Comparison of ENCODE assay signal across 12 cellular contexts in the genomic region with DNA sequence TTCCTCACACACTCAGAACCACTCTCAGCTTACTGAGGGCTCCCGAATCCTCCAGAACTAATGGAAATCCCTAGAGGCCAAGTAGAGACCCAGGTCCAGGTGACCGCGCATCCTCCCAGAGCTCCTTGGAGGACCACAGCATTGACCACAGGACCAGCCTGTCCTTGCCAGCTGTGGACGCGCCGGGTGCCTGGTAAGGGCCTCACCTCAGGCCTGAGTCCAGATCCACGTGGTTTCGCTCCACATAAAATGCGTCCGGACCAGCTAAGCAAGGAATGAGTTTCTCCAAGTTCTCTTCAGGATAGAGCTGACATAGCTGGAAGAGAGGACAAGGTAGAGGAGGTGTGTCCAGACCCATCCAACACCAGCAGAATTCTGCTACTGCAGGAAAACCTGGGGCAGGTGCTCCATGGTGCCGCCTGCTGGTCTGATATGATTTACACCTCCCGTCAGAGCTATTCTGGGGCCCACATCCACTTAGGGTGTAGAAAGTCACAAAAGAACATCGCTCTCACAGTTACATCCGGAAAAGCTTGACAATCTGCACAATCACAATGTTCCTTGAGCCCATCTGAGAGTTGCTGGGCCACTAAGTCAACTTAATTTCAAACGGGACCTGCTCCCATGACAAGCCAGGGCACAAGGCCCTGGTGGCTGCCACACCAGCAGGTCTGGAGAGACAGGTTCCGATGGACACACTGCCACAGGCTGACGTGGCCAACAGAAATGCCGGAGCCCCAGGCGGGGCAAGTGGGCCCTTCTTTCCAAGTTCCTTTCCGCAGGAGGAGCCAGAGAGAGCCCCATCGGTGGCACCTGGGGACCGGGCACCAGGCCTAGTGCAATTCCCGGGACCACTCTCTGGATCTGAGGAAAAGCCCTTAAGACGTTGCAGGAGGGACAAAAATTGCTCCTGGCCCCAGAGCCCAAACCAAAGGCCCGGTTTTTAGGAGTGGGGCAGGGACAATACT. TPM values are rescaled to one million over a fixed set of nuclear protein-coding genes. Genes with fewer than 3 reads are reported as not detected.
DNase-seq lines count a peak whose midpoint lies in the region; ATAC-seq, FAIRE-seq and TF ChIP-seq lines count a peak whose summit lies in the region.
"Had no signal": no experiment of that assay in that cellular context is flagged by ENCODE, and none has a peak within 500 bp of the region (broad histone marks: within the 10 kb centered on the region; RNA-seq: fewer than 3 reads in every experiment).

No MANE protein-coding gene starts in this region.

- in situ Hi-C loops in HepG2 (cut with HindIII; ENCODE audit: extremely low pct_ligation_motif_present, low pct_unique_long_range_greater_than_20kb) = no loop called here

- H3K56ac ChIP-seq in mesendoderm (ENCODE audit: low read length) = no peak overlapping the region

- CTCF ChIA-PET in Calu3 (lab: Charles Lee) = interaction anchor here (0.6 to 1.1 kb wide), 5 partner anchors 8 to 216 kb away, joined by 3 to 4 read pairs (median 3); no protein-coding TSS in a partner anchor
- CTCF ChIA-PET in HepG2 (lab: Yijun Ruan, JAX; ENCODE audit: low intra/inter-chr PET ratio, low total read pairs) = no interaction called here

- TF ChIP-seq CTCF in Calu3 (IDR thresholded peaks at IDR 0.05; ENCODE audit: unreplicated experiment) (peak; percentile 57), HFF-Myc (IDR thresholded peaks at IDR 0.05; ENCODE audit: low read depth, low read length, missing control alignments) (peak; percentile 21), HepG2 (CRISPR knock-in tag; IDR thresholded peaks at IDR 0.05) (peak; percentile 50)

- POLR2A ChIA-PET in HepG2 (lab: Yijun Ruan, JAX) = interaction anchor here (1.1 kb wide), 1 partner anchor 104 kb away, joined by 3 read pairs; the partner anchor contains the start of gene C16orf95

- FAIRE-seq in HepG2 (lab: Jason Lieb, UNC) = no peak

- no peaks in the 10 kb centered on the region for H3K27me3 Mint-ChIP-seq in Calu3 (ENCODE audit: unreplicated experiment)
- H3K27me3 Mint-ChIP-seq: stimulated activated naive CD8-positive, alpha-beta T cell treated with anti-CD3 and anti-CD28 coated beads, Interleukin-15, Interleukin-2, amounts not matched to agents 100 ng/mL and 50 ng/mL, for 24 hours had no signal

- no peak overlapping the region for H2AFZ ChIP-seq in HepG2 (ENCODE audit: low read length)

- H3K27ac Mint-ChIP-seq in Calu3 (ENCODE audit: unreplicated experiment) = no peak overlapping the region
- H3K27ac Mint-ChIP-seq: stimulated activated naive CD8-positive, alpha-beta T cell treated with anti-CD3 and anti-CD28 coated beads, Interleukin-15, Interleukin-2, amounts not matched to agents 100 ng/mL and 50 ng/mL, for 24 hours had no signal

- no peak overlapping the region for H2BK120ac ChIP-seq in mesendoderm (ENCODE audit: low read depth, low read length)

- no peak overlapping the region for H3K4me2 ChIP-seq in HepG2 (ENCODE audit: low read depth, low read length)
- H3K4me2 ChIP-seq in mesendoderm (ENCODE audit: low read length) = no peak overlapping the region

- H3K4ac ChIP-seq in mesendoderm (ENCODE audit: low read depth, low read length) = no peak overlapping the region

- H3K9me3 ChIP-seq in HepG2 (ENCODE audit: low read length) = no peaks in the 10 kb centered on the region

- no peak overlapping the region for H2BK15ac ChIP-seq in mesendoderm (replicated peaks; ENCODE audit: low read depth)

- peaks cover 50% of the 10 kb centered on the region for H3K36me3 Mint-ChIP-seq in Calu3 (ENCODE audit: insufficient read depth, unreplicated experiment)

- H3K23ac ChIP-seq in mesendoderm (ENCODE audit: low read length) = no peak overlapping the region

- H4K5ac ChIP-seq in mesendoderm (ENCODE audit: low read length) = no peak overlapping the region

- H3K9me3 Mint-ChIP-seq in Calu3 (ENCODE audit: low read depth, unreplicated experiment) = no peaks in the 10 kb centered on the region
- H3K9me3 Mint-ChIP-seq: stimulated activated naive CD8-positive, alpha-beta T cell treated with anti-CD3 and anti-CD28 coated beads, Interleukin-15, Interleukin-2, amounts not matched to agents 100 ng/mL and 50 ng/mL, for 24 hours had no signal

- no peak overlapping the region for H2BK5ac ChIP-seq in mesendoderm (ENCODE audit: low read length)

- no peaks in the 10 kb centered on the region for H3K79me1 ChIP-seq in mesendoderm (ENCODE audit: low read length)

- H3K36me3 ChIP-seq in HepG2 (replicated peaks in 1 of 2; ENCODE audit: control insufficient read depth in 1 of 2, insufficient read depth in 2 of 2, low read length in 2 of 2) (peaks cover 46 to 82% of the 10 kb centered on the region in 2 experiments), mesendoderm (ENCODE audit: control insufficient read depth, insufficient read depth, low read length) (peaks cover 1% of the 10 kb centered on the region)

- TF ChIP-seq POLR2A in HepG2 (IDR thresholded peaks at IDR 0.05; ENCODE audit: insufficient read depth in 1 of 2, low read depth in 2 of 2, low read length in 2 of 2) = no peak

- no peaks in the 10 kb centered on the region for H3K79me2 ChIP-seq in HepG2 (ENCODE audit: insufficient read depth, low read length)
- H3K79me2 ChIP-seq in mesendoderm (ENCODE audit: control insufficient read depth, insufficient read depth, low read length) = no peaks in the 10 kb centered on the region

- H4K20me1 ChIP-seq in HepG2 (ENCODE audit: insufficient read depth, low read length) = no peaks in the 10 kb centered on the region; the same call in none of the 2 replicates

- intact Hi-C loops in Calu3 (cut with micrococcal nuclease; ENCODE audit: unreplicated experiment) = no loop called here
- intact Hi-C loops in HepG2 (cut with micrococcal nuclease; ENCODE audit: unreplicated experiment) = no loop called here

- TF ChIP-seq EP300 in HepG2 (IDR thresholded peaks at IDR 0.05; ENCODE audit: low read depth in 2 of 2, low read length in 2 of 2) = no peak
- TF ChIP-seq EP300 in HepG2 (CRISPR knock-in tag; IDR thresholded peaks at IDR 0.05; ENCODE audit: borderline replicate concordance) = no peak

- peak; percentile 41 for DNase-seq in Calu3
- DNase-seq in HFF-Myc (ENCODE audit: extremely low read depth, low read depth) = no peak
- DNase-seq in UCSD-AML1 (lab: John Stamatoyannopoulos, UW; ENCODE audit: unreplicated experiment) = peak; percentile 23
- no peak for DNase-seq in HepG2 (ENCODE audit: low spot score)
- DNase-seq in mesendoderm = no peak
- DNase-seq in activated CD4-positive, alpha-beta T cell treated with anti-CD3 and anti-CD28 coated beads for 4 hours = no peak
- DNase-seq: C1 segment of cervical spinal cord, cortex of kidney had no signal

- no peak overlapping the region for H3K18ac ChIP-seq in mesendoderm (ENCODE audit: low read length)

- H3K27me3 ChIP-seq in HepG2 (ENCODE audit: control insufficient read depth in 1 of 2, insufficient read depth in 2 of 2, low read length in 2 of 2) = no peaks in the 10 kb centered on the region
- H3K27me3 ChIP-seq in mesendoderm (ENCODE audit: insufficient read depth, low read length, poor library complexity) = no peaks in the 10 kb centered on the region

- H3K27ac ChIP-seq in HepG2 (ENCODE audit: extremely low read length, insufficient read depth, low read length) = no peak overlapping the region
- no peak overlapping the region for H3K27ac ChIP-seq in mesendoderm (ENCODE audit: low read depth, low read length)

- H2AK5ac ChIP-seq in mesendoderm (ENCODE audit: low read length) = no peak overlapping the region

- H3K4me1 Mint-ChIP-seq in Calu3 (ENCODE audit: low read depth, unreplicated experiment) = no peaks in the 10 kb centered on the region

- H3K4me1 ChIP-seq in HepG2 (ENCODE audit: insufficient read depth, low read length) (no peaks in the 10 kb centered on the region), mesendoderm (ENCODE audit: control insufficient read depth, low read depth, low read length) (no peaks in the 10 kb centered on the region)

- H3K4me3 ChIP-seq in HFF-Myc (replicated peaks; ENCODE audit: low read depth, low read length) (no peak overlapping the region), HepG2 (replicated peaks in 1 of 3; ENCODE audit: insufficient read depth in 1 of 3, low read depth in 2 of 3, low read length in 3 of 3) (no peak overlapping the region), mesendoderm (ENCODE audit: low read length) (no peak overlapping the region)

- ATAC-seq in HepG2 (peak; percentile 49), HG03108 (IDR thresholded peaks at IDR 0.05; ENCODE audit: unreplicated experiment) (no peak), GM18517 (IDR thresholded peaks at IDR 0.05; ENCODE audit: unreplicated experiment) (no peak)
- ATAC-seq: Panc1 had no signal

- H3K4me3 Mint-ChIP-seq in Calu3 (ENCODE audit: low read depth, unreplicated experiment) = no peak overlapping the region
- H3K4me3 Mint-ChIP-seq: stimulated activated naive CD8-positive, alpha-beta T cell treated with anti-CD3 and anti-CD28 coated beads, Interleukin-15, Interleukin-2, amounts not matched to agents 100 ng/mL and 50 ng/mL, for 24 hours had no signal

- H3K9ac ChIP-seq in HepG2 (ENCODE audit: insufficient read depth, low read depth, low read length) = no peak overlapping the region
- H3K9ac ChIP-seq in mesendoderm (ENCODE audit: low read length) = no peak overlapping the region

- no peak for TF ChIP-seq RAD21 in HepG2 (CRISPR knock-in tag; IDR thresholded peaks at IDR 0.05)

- no peak overlapping the region for H4K8ac ChIP-seq in mesendoderm (ENCODE audit: low read depth, low read length)

- BruUV-seq in Calu3 (replicated peaks; lab: Mats Ljungman, UMichigan) (no TSS peak), HepG2 (replicated peaks; lab: Mats Ljungman, UMichigan) (no TSS peak)

- 96% methylated on average over 24 of the region's 25 CpGs for WGBS in HepG2 (ENCODE audit: low lambda C conversion rate)
- no CpG with 5 or more reads among the region's 25 CpGs for WGBS in mesendoderm (ENCODE audit: extremely low coverage, insufficient coverage, low lambda C conversion rate)

RNA-seq across cellular contexts. Expression of gene MAP1LC3B, which starts 28.5 kb away (rescaled TPM):
- 70.3 and 71.5 TPM in 2 replicates for total RNA-seq in Calu3 (2022)
- total RNA-seq in HepG2 (2016; rRNA removed; fragmentation: Illumina TruSeq; extraction: Trizol) = 15.7 and 30.6 TPM in 2 replicates
- total RNA-seq in HepG2 (2016; cell fraction: cytosol; rRNA removed; fragmentation: Illumina TruSeq; extraction: Trizol; ENCODE audit: low read depth) = 5.5 and 7.0 TPM in 2 replicates
- 15.9 and 27.1 TPM in 2 replicates for total RNA-seq in HepG2 (2016; cell fraction: insoluble cytoplasmic fraction; rRNA removed; fragmentation: Illumina TruSeq; extraction: Trizol)
- 24.8 and 26.3 TPM in 2 replicates for total RNA-seq in HepG2 (2016; cell fraction: membrane; rRNA removed; fragmentation: Illumina TruSeq; extraction: Trizol)
- 22.0 and 22.3 TPM in 2 replicates for total RNA-seq in HepG2 (2016; cell fraction: nucleus; rRNA removed; fragmentation: Illumina TruSeq; extraction: Trizol)
- 37.4 and 37.9 TPM in 2 replicates for polyA plus RNA-seq in HepG2 (2011; rRNA removed)
- polyA plus RNA-seq in HepG2 (2011; cell fraction: cytosol; rRNA removed) = 18.1 and 36.3 TPM in 2 replicates
- 15.1 and 23.4 TPM in 2 replicates for polyA plus RNA-seq in HepG2 (2011; cell fraction: nucleus; rRNA removed)
- polyA plus RNA-seq in HepG2 (2012) = 68.5 and 98.3 TPM in 2 replicates
- polyA plus RNA-seq in HepG2 (2016; cell fraction: cytosol; fragmentation: Illumina TruSeq; extraction: Trizol; ENCODE audit: low read depth) = 9.9 and 13.1 TPM in 2 replicates
- polyA plus RNA-seq in HepG2 (2016; cell fraction: insoluble cytoplasmic fraction; fragmentation: Illumina TruSeq; extraction: Trizol; ENCODE audit: low read depth) = 65.5 and 71.9 TPM in 2 replicates
- polyA plus RNA-seq in HepG2 (2016; cell fraction: membrane; fragmentation: Illumina TruSeq; extraction: Trizol; ENCODE audit: low read depth) = 26.7 and 27.4 TPM in 2 replicates
- polyA plus RNA-seq in HepG2 (2016; cell fraction: nucleus; fragmentation: Illumina TruSeq; extraction: Trizol; ENCODE audit: insufficient read depth, low read depth) = 42.6 and 45.0 TPM in 2 replicates
- 13.2 and 15.8 TPM in 2 replicates for polyA minus RNA-seq in HepG2 (2011; rRNA and poly(A)+ RNA removed; ENCODE audit: low replicate concordance)
- 22.2 and 35.4 TPM in 2 replicates for polyA minus RNA-seq in HepG2 (2011; cell fraction: cytosol; rRNA and poly(A)+ RNA removed)
- polyA minus RNA-seq in HepG2 (2011; cell fraction: nucleus; rRNA and poly(A)+ RNA removed) = 23.0 and 32.7 TPM in 2 replicates
- polyA plus RNA-seq in mesendoderm (2013, experiment 1 of 2) = 36.8 TPM
- polyA plus RNA-seq in mesendoderm (2013, experiment 2 of 2) = 35.1 TPM

RNA-seq across cellular contexts. Expression of gene FBXO31, which starts 37.1 kb away (rescaled TPM):
- total RNA-seq in Calu3 (2022) = 40.4 and 43.7 TPM in 2 replicates
- 81.3 and 92.4 TPM in 2 replicates for total RNA-seq in HepG2 (2016; rRNA removed; fragmentation: Illumina TruSeq; extraction: Trizol)
- 18.3 and 22.9 TPM in 2 replicates for total RNA-seq in HepG2 (2016; cell fraction: cytosol; rRNA removed; fragmentation: Illumina TruSeq; extraction: Trizol; ENCODE audit: low read depth)
- total RNA-seq in HepG2 (2016; cell fraction: insoluble cytoplasmic fraction; rRNA removed; fragmentation: Illumina TruSeq; extraction: Trizol) = 64.5 and 91.5 TPM in 2 replicates
- 33.7 and 38.0 TPM in 2 replicates for total RNA-seq in HepG2 (2016; cell fraction: membrane; rRNA removed; fragmentation: Illumina TruSeq; extraction: Trizol)
- 94.4 and 107 TPM in 2 replicates for total RNA-seq in HepG2 (2016; cell fraction: nucleus; rRNA removed; fragmentation: Illumina TruSeq; extraction: Trizol)
- 101 and 118 TPM in 2 replicates for polyA plus RNA-seq in HepG2 (2011; rRNA removed)
- 51.6 and 63.1 TPM in 2 replicates for polyA plus RNA-seq in HepG2 (2011; cell fraction: cytosol; rRNA removed)
- polyA plus RNA-seq in HepG2 (2011; cell fraction: nucleus; rRNA removed) = 393 and 579 TPM in 2 replicates
- polyA plus RNA-seq in HepG2 (2012) = 75.5 and 101 TPM in 2 replicates
- 6.1 and 6.4 TPM in 2 replicates for polyA plus RNA-seq in HepG2 (2016; cell fraction: cytosol; fragmentation: Illumina TruSeq; extraction: Trizol; ENCODE audit: low read depth)
- 57.9 and 71.3 TPM in 2 replicates for polyA plus RNA-seq in HepG2 (2016; cell fraction: insoluble cytoplasmic fraction; fragmentation: Illumina TruSeq; extraction: Trizol; ENCODE audit: low read depth)
- 18.2 and 18.3 TPM in 2 replicates for polyA plus RNA-seq in HepG2 (2016; cell fraction: membrane; fragmentation: Illumina TruSeq; extraction: Trizol; ENCODE audit: low read depth)
- 256 and 269 TPM in 2 replicates for polyA plus RNA-seq in HepG2 (2016; cell fraction: nucleus; fragmentation: Illumina TruSeq; extraction: Trizol; ENCODE audit: insufficient read depth, low read depth)
- 29.6 and 164 TPM in 2 replicates for polyA minus RNA-seq in HepG2 (2011; rRNA and poly(A)+ RNA removed; ENCODE audit: low replicate concordance)
- polyA minus RNA-seq in HepG2 (2011; cell fraction: cytosol; rRNA and poly(A)+ RNA removed) = 53.4 and 63.9 TPM in 2 replicates
- polyA minus RNA-seq in HepG2 (2011; cell fraction: nucleus; rRNA and poly(A)+ RNA removed) = 202 and 208 TPM in 2 replicates
- polyA plus RNA-seq in mesendoderm (2013, experiment 1 of 2) = 10.0 TPM
- 10.3 TPM for polyA plus RNA-seq in mesendoderm (2013, experiment 2 of 2)

Comparison
In these comparisons a context has a peak if more than half of its experiments do, and no peak if none do; other contexts are left out.
1. DNase-seq: peak in Calu3 (single experiment) and UCSD-AML1 (single experiment); none in HFF-Myc (single experiment), HepG2 (single experiment), mesendoderm (single experiment) and activated CD4-positive, alpha-beta T cell treated with anti-CD3 and anti-CD28 coated beads for 4 hours (0 of 2).
2. Peak in every context shown above with its lines, with median percentiles within 50 percentile points of each other: CTCF ChIP-seq.